ENCODE assay signal across 18 cellular contexts in genomic region chr6:118588626-118589025, GRCh38. TPM values are rescaled to one million over a fixed set of nuclear protein-coding genes. Genes with fewer than 3 reads are reported as not detected.
DNase-seq lines count a peak whose midpoint lies in the region; ATAC-seq and TF ChIP-seq lines count a peak whose summit lies in the region.
"Had no signal": no experiment of that assay in that cellular context is flagged by ENCODE, and none has a peak within 500 bp of the region (broad histone marks: within the 10 kb centered on the region; RNA-seq: fewer than 3 reads in every experiment).

No MANE protein-coding gene starts in this region.

- no peaks in the 10 kb centered on the region for H3K4me1 ChIP-seq in CD4-positive, CD25-positive, alpha-beta regulatory T cell (ENCODE audit: control insufficient read depth, insufficient read depth, low read length, poor library complexity, severe bottlenecking)
- H3K4me1 ChIP-seq in GM23248 (ENCODE audit: insufficient read depth) (peaks cover 14% of the 10 kb centered on the region; the same call in 1 of the 2 replicates), mammary epithelial cell (ENCODE audit: insufficient read depth, low read length) (no peaks in the 10 kb centered on the region)
- H3K4me1 ChIP-seq in naive thymus-derived CD4-positive, alpha-beta T cell (ENCODE audit: control insufficient read depth in 2 of 2, insufficient read depth in 2 of 2, low read length in 2 of 2) = no peaks in the 10 kb centered on the region
- H3K4me1 ChIP-seq: SJCRH30 had no signal

- peaks cover 9 to 47% (median 27%) of the 10 kb centered on the region in 4 donors for H3K4me1 Mint-ChIP-seq in CD4-positive, CD25-positive, alpha-beta regulatory T cell
- peaks cover 31% of the 10 kb centered on the region for H3K4me1 Mint-ChIP-seq in endothelial cell (ENCODE audit: unreplicated experiment)
- peaks cover 7 to 83% (median 63%) of the 10 kb centered on the region in 7 donors for H3K4me1 Mint-ChIP-seq in naive thymus-derived CD4-positive, alpha-beta T cell

- no peak overlapping the region for H2AFZ ChIP-seq in GM23248
- no peak overlapping the region for H2AFZ ChIP-seq in mammary epithelial cell (ENCODE audit: low read depth, low read length)

- CTCF ChIA-PET in naive thymus-derived CD4-positive, alpha-beta T cell (lab: Charles Lee) = no interaction called here
- CTCF ChIA-PET in mammary epithelial cell (lab: Charles Lee; ENCODE audit: low non-redundant PET) = no interaction called here

- H4K20me1 ChIP-seq in GM23248 (ENCODE audit: insufficient read depth) (0 out of 2 replicates have a peak, but pooled peaks cover 16% of the 10 kb centered on the region), mammary epithelial cell (ENCODE audit: insufficient read depth, low read length) (no peaks in the 10 kb centered on the region)

- H3K9me3 ChIP-seq in CD4-positive, CD25-positive, alpha-beta regulatory T cell (ENCODE audit: control insufficient read depth in 2 of 2, low read length in 2 of 2) = no peaks in the 10 kb centered on the region
- H3K9me3 ChIP-seq in GM23248 (ENCODE audit: low read depth) (no peaks in the 10 kb centered on the region), mammary epithelial cell (replicated peaks; ENCODE audit: insufficient read depth, low read length) (no peaks in the 10 kb centered on the region)
- no peaks in the 10 kb centered on the region for H3K9me3 ChIP-seq in naive thymus-derived CD4-positive, alpha-beta T cell (ENCODE audit: control insufficient read depth in 2 of 3, low read length in 3 of 3)
- H3K9me3 ChIP-seq: SJCRH30 had no signal

- peaks cover 14% of the 10 kb centered on the region for H3F3A ChIP-seq in GM23248 (ENCODE audit: insufficient read depth)

- peaks cover 100% of the 10 kb centered on the region for H3K79me2 ChIP-seq in GM23248 (ENCODE audit: insufficient read depth)
- H3K79me2 ChIP-seq in mammary epithelial cell (ENCODE audit: insufficient read depth, low read length) = peaks cover 83% of the 10 kb centered on the region

- H3K4me2 ChIP-seq in GM23248 (ENCODE audit: unreplicated experiment) = peak overlapping the region; percentile 52
- H3K4me2 ChIP-seq in mammary epithelial cell (ENCODE audit: insufficient read depth, low read depth, low read length) = no peak overlapping the region

- TF ChIP-seq CTCF in endothelial cell (IDR thresholded peaks at IDR 0.05; ENCODE audit: unreplicated experiment) (no peak), mammary epithelial cell (conservative IDR thresholded peaks at IDR 0.05 in 1 of 2, IDR thresholded peaks at IDR 0.05 in 1 of 2; ENCODE audit: extremely low read depth in 1 of 2, insufficient read depth in 1 of 2, low read depth in 1 of 2, low read length in 2 of 2) (no peak)

- BruUV-seq in mammary epithelial cell (replicated peaks; lab: Mats Ljungman, UMichigan) = no TSS peak

- 84 to 87% methylated on average over 5 of the region's 5 CpGs for WGBS in GM23248 (ENCODE audit: low coverage in 1 of 2, low lambda C conversion rate in 2 of 2, missing lambda C conversion rate in 2 of 2), 2 experiments
- WGBS in mammary epithelial cell (ENCODE audit: low coverage, missing lambda C conversion rate) = 89% methylated on average over 5 of the region's 5 CpGs

- H3K36me3 ChIP-seq in CD4-positive, CD25-positive, alpha-beta regulatory T cell (ENCODE audit: control insufficient read depth, insufficient read depth, low read length) = peaks cover 9% of the 10 kb centered on the region
- H3K36me3 ChIP-seq in GM23248 (ENCODE audit: low read depth) (no peaks in the 10 kb centered on the region), mammary epithelial cell (ENCODE audit: insufficient read depth, low read length) (no peaks in the 10 kb centered on the region)
- no peaks in the 10 kb centered on the region for H3K36me3 ChIP-seq in naive thymus-derived CD4-positive, alpha-beta T cell (ENCODE audit: control insufficient read depth in 2 of 3, insufficient read depth in 3 of 3, low read length in 3 of 3)
- H3K36me3 ChIP-seq: SJCRH30 had no signal

- POLR2A ChIA-PET in naive thymus-derived CD4-positive, alpha-beta T cell (lab: Charles Lee) = no interaction called here

- no peak overlapping the region for H3K4me3 Mint-ChIP-seq in CD4-positive, CD25-positive, alpha-beta regulatory T cell
- peak overlapping the region; percentile 27 for H3K4me3 Mint-ChIP-seq in endothelial cell (ENCODE audit: unreplicated experiment)
- no peak overlapping the region for H3K4me3 Mint-ChIP-seq in naive thymus-derived CD4-positive, alpha-beta T cell

- H3K36me3 Mint-ChIP-seq in CD4-positive, CD25-positive, alpha-beta regulatory T cell = peaks cover 24% of the 10 kb centered on the region
- no peaks in the 10 kb centered on the region for H3K36me3 Mint-ChIP-seq in endothelial cell (ENCODE audit: low read depth, unreplicated experiment)
- H3K36me3 Mint-ChIP-seq in naive thymus-derived CD4-positive, alpha-beta T cell = peaks cover 8 to 72% (median 36%) of the 10 kb centered on the region in 5 donors

- H3K27me3 ChIP-seq in CD4-positive, CD25-positive, alpha-beta regulatory T cell (ENCODE audit: control insufficient read depth, insufficient read depth, low read length) = no peaks in the 10 kb centered on the region
- H3K27me3 ChIP-seq in GM23248 (replicated peaks; ENCODE audit: insufficient read depth) = no peaks in the 10 kb centered on the region
- no peaks in the 10 kb centered on the region for H3K27me3 ChIP-seq in naive thymus-derived CD4-positive, alpha-beta T cell (ENCODE audit: control insufficient read depth in 2 of 2, insufficient read depth in 2 of 2, low read length in 2 of 2)
- H3K27me3 ChIP-seq in mammary epithelial cell (ENCODE audit: insufficient read depth, low read length) = no peaks in the 10 kb centered on the region
- H3K27me3 ChIP-seq: SJCRH30 had no signal

- ATAC-seq in CD4-positive, CD25-positive, alpha-beta regulatory T cell (ENCODE audit: low read depth in 2 of 2) = no peak
- no peak for ATAC-seq in naive thymus-derived CD4-positive, alpha-beta T cell
- ATAC-seq in left cardiac atrium = no peak

- in situ Hi-C loops in GM23248 (cut with MboI) = loop anchor here (10.0 kb wide), 1 partner anchor 304 kb away; no protein-coding TSS in a partner anchor
- in situ Hi-C loops in mammary epithelial cell (cut with MboI; ENCODE audit: low sequenced_read_pairs in 2 of 2) = loop anchor here in 1 of 2 donors (10.0 kb wide), 1 partner anchor 304 kb away; no protein-coding TSS in a partner anchor

- intact Hi-C loops in naive thymus-derived CD4-positive, alpha-beta T cell (cut with micrococcal nuclease) = no loop called here
- intact Hi-C loops in left cardiac atrium (cut with DNase I) = loop anchor here (10.0 kb wide), 2 partner anchors 186 to 304 kb away; no protein-coding TSS in a partner anchor
- intact Hi-C loops in mammary epithelial cell (cut with micrococcal nuclease) = no loop called here

- H3K9me2 ChIP-seq in GM23248 (ENCODE audit: insufficient read depth) = no peaks in the 10 kb centered on the region

- dilution Hi-C loops in mammary epithelial cell (cut with HindIII; ENCODE audit: low sequenced_read_pairs) = no loop called here

- H3K27ac Mint-ChIP-seq in CD4-positive, CD25-positive, alpha-beta regulatory T cell = peak overlapping the region in 2 of 3 donors; percentile 17 to 81
- peak overlapping the region; percentile 79 for H3K27ac Mint-ChIP-seq in endothelial cell (ENCODE audit: unreplicated experiment)
- peak overlapping the region in 7 of 9 donors; percentile 32 to 90 (median 64) for H3K27ac Mint-ChIP-seq in naive thymus-derived CD4-positive, alpha-beta T cell

- no peak overlapping the region for H3K27ac ChIP-seq in CD4-positive, CD25-positive, alpha-beta regulatory T cell (ENCODE audit: insufficient read depth, low read length, poor library complexity, severe bottlenecking)
- H3K27ac ChIP-seq in GM23248 (0 out of 2 replicates have a peak overlapping the region, but pooled peaks have one; percentile 11), mammary epithelial cell (ENCODE audit: insufficient read depth, low read depth, low read length) (no peak overlapping the region)
- no peak overlapping the region for H3K27ac ChIP-seq in naive thymus-derived CD4-positive, alpha-beta T cell (ENCODE audit: low read depth, low read length)
- H3K27ac ChIP-seq: SJCRH30 had no signal

- H3K4me3 ChIP-seq in CD4-positive, CD25-positive, alpha-beta regulatory T cell (ENCODE audit: low read depth, low read length) = no peak overlapping the region
- peak overlapping the region; percentile 42 for H3K4me3 ChIP-seq in GM23248
- H3K4me3 ChIP-seq in naive thymus-derived CD4-positive, alpha-beta T cell (ENCODE audit: low read length) = no peak overlapping the region
- no peak overlapping the region for H3K4me3 ChIP-seq in mammary epithelial cell (replicated peaks in 1 of 3; ENCODE audit: insufficient read depth in 1 of 3, low read depth in 2 of 3, low read length in 3 of 3)
- H3K4me3 ChIP-seq: SJCRH30 had no signal

- no peaks in the 10 kb centered on the region for H3K27me3 Mint-ChIP-seq in CD4-positive, CD25-positive, alpha-beta regulatory T cell
- H3K27me3 Mint-ChIP-seq in endothelial cell (ENCODE audit: unreplicated experiment) = peaks cover 6% of the 10 kb centered on the region
- no peaks in the 10 kb centered on the region for H3K27me3 Mint-ChIP-seq in naive thymus-derived CD4-positive, alpha-beta T cell

- DNase-seq in CD4-positive, CD25-positive, alpha-beta regulatory T cell = no peak
- peak; percentile 34 for DNase-seq in GM23248
- no peak for DNase-seq in endothelial cell (ENCODE audit: low spot score)
- no peak for DNase-seq in naive thymus-derived CD4-positive, alpha-beta T cell
- no peak for DNase-seq in left cardiac atrium
- no peak for DNase-seq in DMS53 (lab: John Stamatoyannopoulos, UW)
- no peak for DNase-seq in mammary epithelial cell
- DNase-seq in OCI-M1 (lab: John Stamatoyannopoulos, UW) = no peak
- DNase-seq: ACHN, COR-L47, MV-4-11, NCI-H1417 treated with DMSO at 0.1 percent for 48 hours, NCI-H2029, NCI-H524, RPMI8226, SJCRH30 had no signal

- no peaks in the 10 kb centered on the region for H3K9me3 Mint-ChIP-seq in CD4-positive, CD25-positive, alpha-beta regulatory T cell
- H3K9me3 Mint-ChIP-seq in endothelial cell (ENCODE audit: unreplicated experiment) = peaks cover 5% of the 10 kb centered on the region
- H3K9me3 Mint-ChIP-seq in naive thymus-derived CD4-positive, alpha-beta T cell = no peaks in the 10 kb centered on the region

- no peak overlapping the region for H3K9ac ChIP-seq in GM23248
- no peak overlapping the region for H3K9ac ChIP-seq in mammary epithelial cell (ENCODE audit: insufficient read depth, low read length)

RNA-seq across cellular contexts. Expression of gene PLN, which starts 40.5 kb away (rescaled TPM):
- not detected for total RNA-seq in CD4-positive, CD25-positive, alpha-beta regulatory T cell
- polyA plus RNA-seq in CD4-positive, CD25-positive, alpha-beta regulatory T cell = under 1 TPM; 0.13 to 0.40 (median 0.27) TPM
- total RNA-seq in GM23248 (2014; rRNA removed; shearing (Covaris generic)) = not detected in 2 replicates
- polyA plus RNA-seq in GM23248 (2016; fragmentation: Nextera tagmentation; extraction: Ambion mirVana) (0.49 TPM in 1 of 2 replicates, not detected in the other), mammary epithelial cell (not detected)
- total RNA-seq in endothelial cell (ENCODE audit: unreplicated experiment) (not detected), left cardiac atrium (1,000 to 10,000 TPM in 1 of 2 donors, 100 to 1,000 TPM in 1; 673 to 1,029 TPM), mammary epithelial cell (not detected)
- under 1 TPM in 3 of 5 experiments, not detected in 2; 0.19 to 0.22 (median 0.20) TPM for total RNA-seq in naive thymus-derived CD4-positive, alpha-beta T cell
- polyA plus RNA-seq in naive thymus-derived CD4-positive, alpha-beta T cell = under 1 TPM; 0.09 to 0.34 TPM
- polyA minus RNA-seq in mammary epithelial cell = not detected
- total RNA-seq: HT1080, OCI-LY7 had no signal

Comparison
In these comparisons a context has a peak if more than half of its experiments do, and no peak if none do; other contexts are left out.
1. RNA of gene PLN, which starts 40.5 kb away (total RNA-seq): 673 to 1,029 TPM in left cardiac atrium; 0.19 to 0.22 TPM in naive thymus-derived CD4-positive, alpha-beta T cell, not detected in CD4-positive, CD25-positive, alpha-beta regulatory T cell (single experiment), not detected in GM23248, not detected in endothelial cell (single experiment) and not detected in mammary epithelial cell; every median in the first group is over 100 times any median in the second.
2. intact Hi-C loops: an anchor here in left cardiac atrium (10.0 kb wide); none called in naive thymus-derived CD4-positive, alpha-beta T cell and mammary epithelial cell.
3. Peak in every context shown above with its lines, with median percentiles within 50 percentile points of each other: H3K27ac Mint-ChIP-seq.